Comparison of ENCODE assay signal across 8 cellular contexts in genomic region chr4:72468904-72469502, GRCh38.
DNase-seq lines count a peak whose midpoint lies in the region; ATAC-seq and TF ChIP-seq lines count a peak whose summit lies in the region.

No MANE protein-coding gene starts in this region.

- H3K36me3 Mint-ChIP-seq in nephron (ENCODE audit: low read depth) = no peaks in the 10 kb centered on the region

- H3K27me3 ChIP-seq in brain microvascular endothelial cell (replicated peaks) = no peaks in the 10 kb centered on the region

- H3K27me3 Mint-ChIP-seq in nephron (ENCODE audit: low read depth) = peaks cover 3% of the 10 kb centered on the region

- in situ Hi-C loops in brain microvascular endothelial cell (cut with HindIII; ENCODE audit: low pct_ligation_motif_present, low sequenced_read_pairs) = loop anchor here (25.0 kb wide), 1 partner anchor 157 kb away; no protein-coding TSS in a partner anchor

- H3K36me3 ChIP-seq in brain microvascular endothelial cell (replicated peaks) = no peaks in the 10 kb centered on the region

- TF ChIP-seq CTCF in brain microvascular endothelial cell (IDR thresholded peaks at IDR 0.05; ENCODE audit: low read depth, low read length, missing control alignments) (peak; percentile 26), nephron (IDR thresholded peaks at IDR 0.05; ENCODE audit: unreplicated experiment in 3 of 3) (peak; percentile 51 to 72 (median 54))

- no peak overlapping the region for H3K4me3 ChIP-seq in brain microvascular endothelial cell (ENCODE audit: low read depth, low read length)

- no peak overlapping the region for H3K27ac Mint-ChIP-seq in nephron

- peak; percentile 54 for DNase-seq in ELR (ENCODE audit: low read depth)
- peak; percentile 18 for DNase-seq in LoVo (ENCODE audit: low spot score)
- DNase-seq in brain microvascular endothelial cell = no peak
- no peak for DNase-seq in anterior cingulate cortex (lab: John Stamatoyannopoulos, UW)
- no peak for DNase-seq in activated CD4-positive, alpha-beta T cell treated with anti-CD3 and anti-CD28 coated beads for 1 hour
- no peak for DNase-seq in substantia nigra (lab: John Stamatoyannopoulos, UW)

- H3K4me3 Mint-ChIP-seq in nephron = no peak overlapping the region

- no peak for ATAC-seq in GM18907 (IDR thresholded peaks at IDR 0.05; ENCODE audit: unreplicated experiment)

- H3K9me3 Mint-ChIP-seq in nephron = peaks cover under 1% of the 10 kb centered on the region

- H3K4me1 Mint-ChIP-seq in nephron = no peaks in the 10 kb centered on the region

- no peak overlapping the region for H3K27ac ChIP-seq in brain microvascular endothelial cell
- no peak overlapping the region for H3K27ac ChIP-seq in substantia nigra (ENCODE audit: low read depth, low read length, poor library complexity, severe bottlenecking)

Comparison
In these comparisons a context has a peak if more than half of its experiments do, and no peak if none do; other contexts are left out.
1. DNase-seq: peak in ELR (single experiment) and LoVo (single experiment); none in brain microvascular endothelial cell (single experiment), anterior cingulate cortex (0 of 58), activated CD4-positive, alpha-beta T cell treated with anti-CD3 and anti-CD28 coated beads for 1 hour (single experiment) and substantia nigra (0 of 49).